1 cellular context compared by ENCODE assay signal in the genomic region with DNA sequence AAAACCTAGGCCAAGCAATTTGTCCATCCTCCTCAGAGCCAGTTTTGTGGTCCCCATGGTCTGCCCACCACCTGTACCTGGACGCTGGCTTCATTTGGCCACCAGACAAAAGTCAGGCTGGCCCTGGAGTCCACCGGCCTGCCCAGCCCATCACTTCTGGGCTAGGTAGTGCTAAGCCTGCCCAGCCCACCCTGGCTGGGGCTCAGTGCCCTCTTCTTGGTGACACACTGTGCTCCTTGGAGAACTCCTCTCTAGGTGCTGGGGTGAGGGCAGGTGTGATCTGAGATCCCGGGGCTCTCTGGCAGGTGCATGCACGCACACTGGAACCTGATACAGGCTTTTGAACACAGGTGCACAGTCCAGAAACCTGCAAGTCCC.
TF ChIP-seq lines count a peak whose summit lies in the region.

No MANE protein-coding gene starts in this region.

TF ChIP-seq in IMR-90, 13 proteins besides CTCF, POLR2A, EP300 and RAD21 (continued from another document):
- TF ChIP-seq BHLHE40 (IDR thresholded peaks at IDR 0.05; ENCODE audit: low read depth, low read length) (no peak), MAFK (IDR thresholded peaks at IDR 0.05; ENCODE audit: low read depth, low read length) (no peak), RCOR1 (IDR thresholded peaks at IDR 0.05; ENCODE audit: insufficient replicate concordance, low read length) (no peak)
- TF ChIP-seq, protein P1, sequence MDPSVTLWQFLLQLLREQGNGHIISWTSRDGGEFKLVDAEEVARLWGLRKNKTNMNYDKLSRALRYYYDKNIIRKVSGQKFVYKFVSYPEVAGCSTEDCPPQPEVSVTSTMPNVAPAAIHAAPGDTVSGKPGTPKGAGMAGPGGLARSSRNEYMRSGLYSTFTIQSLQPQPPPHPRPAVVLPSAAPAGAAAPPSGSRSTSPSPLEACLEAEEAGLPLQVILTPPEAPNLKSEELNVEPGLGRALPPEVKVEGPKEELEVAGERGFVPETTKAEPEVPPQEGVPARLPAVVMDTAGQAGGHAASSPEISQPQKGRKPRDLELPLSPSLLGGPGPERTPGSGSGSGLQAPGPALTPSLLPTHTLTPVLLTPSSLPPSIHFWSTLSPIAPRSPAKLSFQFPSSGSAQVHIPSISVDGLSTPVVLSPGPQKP (IDR thresholded peaks at IDR 0.05; ENCODE audit: borderline replicate concordance, low read depth, low read length), result no peak
